35 cellular contexts compared by ENCODE assay signal in genomic region chr11:95911369-95911759, GRCh38.
"Had no signal": no experiment of that assay in that cellular context is flagged by ENCODE, and none has a peak within 500 bp of the region (broad histone marks: within the 10 kb centered on the region; RNA-seq: fewer than 3 reads in every experiment).

No MANE protein-coding gene starts in this region.

- H3K4me2 ChIP-seq: PC-9 had no signal

- H2AFZ ChIP-seq: PC-9 had no signal

- H3K4me3 ChIP-seq: body of pancreas, breast epithelium, MG63, PC-9 had no signal

- H3K27me3 ChIP-seq: body of pancreas, breast epithelium, MG63 had no signal

- H3K27ac ChIP-seq: body of pancreas, breast epithelium, PC-9, RWPE1, WERI-Rb-1 had no signal

- H3K4me3 Mint-ChIP-seq: activated CD8-positive, alpha-beta T cell treated with anti-CD3 and anti-CD28 coated beads for 36 hours; activated naive CD8-positive, alpha-beta T cell treated with anti-CD3 and anti-CD28 coated beads, Interleukin-2, amount 10 ng/mL, durations not matched to agents 7 days and 5 days; activated T-cell treated with anti-CD3 and anti-CD28 coated beads, Interleukin-2, amount 50 U/mL, for 72 hours; activated T-helper 17 cell treated with anti-CD3 and anti-CD28 coated beads, Interleukin-2, amount 50 U/mL, for 72 hours; T-cell had no signal

- DNase-seq: activated CD4-positive, alpha-beta T cell treated with anti-CD3 and anti-CD28 coated beads for 1 hour; activated CD4-positive, alpha-beta T cell treated with anti-CD3 and anti-CD28 coated beads for 48 hours; activated CD4-positive, alpha-beta T cell treated with anti-CD3 and anti-CD28 coated beads, Interleukin-2, amount 50 U/mL, for 4 hours; activated CD4-positive, CD25-positive, alpha-beta regulatory T cell; activated CD8-positive, alpha-beta T cell treated with anti-CD3 and anti-CD28 coated beads for 36 hours; activated effector memory CD4-positive, alpha-beta T cell treated with anti-CD3 and anti-CD28 coated beads, Interleukin-2, amount 50 U/mL, for 16 hours; activated naive CD4-positive, alpha-beta T cell; activated naive CD4-positive, alpha-beta T cell treated with anti-CD3 and anti-CD28 coated beads, Interleukin-2, amount 50 U/mL, for 16 hours; activated naive CD8-positive, alpha-beta T cell treated with anti-CD3 and anti-CD28 coated beads, Interleukin-2, amount 10 ng/mL, durations not matched to agents 7 days and 5 days; activated T-cell treated with anti-CD3 and anti-CD28 coated beads, Interleukin-2, amount 50 U/mL, for 1 hour; activated T-cell treated with anti-CD3 and anti-CD28 coated beads, Interleukin-2, amount 50 U/mL, for 72 hours; body of pancreas; Kasumi-1; KG1; MG63; NCI-H1048; NCI-H1105 treated with DMSO at 0.1 percent for 48 hours; NCI-H1436; NCI-H1694; NCI-H1930; NCI-H2081 treated with DMSO at 0.1 percent for 48 hours; NCI-H345; NCI-H524 treated with DMSO at 0.1 percent for 48 hours; NK-92 treated with Interleukin-12 subunit alpha and Interleukin-12 subunit beta, amount 100 ng/mL, for 24 hours; PC-9; SIG-M5; T-cell; T-helper 2 cell; T-helper 9 cell; WERI-Rb-1 had no signal

- H3K27ac Mint-ChIP-seq: activated CD8-positive, alpha-beta T cell treated with anti-CD3 and anti-CD28 coated beads for 36 hours; activated naive CD8-positive, alpha-beta T cell treated with anti-CD3 and anti-CD28 coated beads, Interleukin-2, amount 10 ng/mL, durations not matched to agents 7 days and 5 days; activated T-cell treated with anti-CD3 and anti-CD28 coated beads, Interleukin-2, amount 50 U/mL, for 72 hours; activated T-helper 17 cell treated with anti-CD3 and anti-CD28 coated beads, Interleukin-2, amount 50 U/mL, for 72 hours; T-cell had no signal

- H3K9me3 Mint-ChIP-seq: activated CD8-positive, alpha-beta T cell treated with anti-CD3 and anti-CD28 coated beads for 36 hours; activated naive CD8-positive, alpha-beta T cell treated with anti-CD3 and anti-CD28 coated beads, Interleukin-2, amount 10 ng/mL, durations not matched to agents 7 days and 5 days; activated T-cell treated with anti-CD3 and anti-CD28 coated beads, Interleukin-2, amount 50 U/mL, for 72 hours; activated T-helper 17 cell treated with anti-CD3 and anti-CD28 coated beads, Interleukin-2, amount 50 U/mL, for 72 hours; T-cell had no signal

- H3K4me1 ChIP-seq: body of pancreas, breast epithelium had no signal

- H3K36me3 ChIP-seq: breast epithelium, WERI-Rb-1 had no signal

- ATAC-seq: activated CD8-positive, alpha-beta T cell treated with anti-CD3 and anti-CD28 coated beads for 36 hours; activated T-cell treated with anti-CD3 and anti-CD28 coated beads, Interleukin-2, amount 50 U/mL, for 72 hours; activated T-helper 17 cell treated with anti-CD3 and anti-CD28 coated beads, Interleukin-2, amount 50 U/mL, for 72 hours; body of pancreas; Right ventricle myocardium inferior; SK-N-SH treated with all-trans-retinoic acid at 6 μM for 48 hours; T-cell had no signal

- H3K27me3 Mint-ChIP-seq: activated CD8-positive, alpha-beta T cell treated with anti-CD3 and anti-CD28 coated beads for 36 hours; activated naive CD8-positive, alpha-beta T cell treated with anti-CD3 and anti-CD28 coated beads, Interleukin-2, amount 10 ng/mL, durations not matched to agents 7 days and 5 days; activated T-helper 17 cell treated with anti-CD3 and anti-CD28 coated beads, Interleukin-2, amount 50 U/mL, for 72 hours; T-cell had no signal

- H3K9me3 ChIP-seq: body of pancreas, breast epithelium had no signal
